Comparison of ENCODE assay signal across 8 cellular contexts in genomic region chr12:109092484-109093021, GRCh38. TPM values are rescaled to one million over a fixed set of nuclear protein-coding genes. Genes with fewer than 3 reads are reported as not detected.
DNase-seq lines count a peak whose midpoint lies in the region; ATAC-seq and TF ChIP-seq lines count a peak whose summit lies in the region.

No MANE protein-coding gene starts in this region.

- 34 to 41% methylated on average over 6 of the region's 6 CpGs for WGBS in lower leg skin, 2 donors
- WGBS in urinary bladder, result 57% methylated on average over 6 of the region's 6 CpGs

- POLR2A ChIA-PET in activated naive CD8-positive, alpha-beta T cell treated with anti-CD3 and anti-CD28 coated beads, Interleukin-2, amount 10 ng/mL, durations not matched to agents 7 days and 5 days (lab: Charles Lee), result interaction anchor here (1.0 to 1.5 kb wide), 4 partner anchors 40 to 532 kb away, joined by 3 to 5 read pairs (median 4); partner anchors contain the start of genes SART3, SSH1 and USP30

- ATAC-seq in activated naive CD8-positive, alpha-beta T cell treated with anti-CD3 and anti-CD28 coated beads, Interleukin-2, amount 10 ng/mL, durations not matched to agents 7 days and 5 days (ENCODE audit: low read depth), result no peak

- DNase-seq in activated naive CD4-positive, alpha-beta T cell treated with anti-CD3 and anti-CD28 coated beads, Interleukin-2, amount 10 ng/mL, durations not matched to agents 7 days and 5 days, result no peak
- DNase-seq in activated naive CD4-positive, alpha-beta T cell (lab: John Stamatoyannopoulos, UW), result no peak
- no peak for DNase-seq in activated naive CD8-positive, alpha-beta T cell treated with anti-CD3 and anti-CD28 coated beads, Interleukin-2, amount 10 ng/mL, durations not matched to agents 7 days and 5 days
- no peak for DNase-seq in lower leg skin (ENCODE audit: low spot score in 2 of 2)
- DNase-seq in D341Med (ENCODE audit: low spot score), result no peak
- DNase-seq in T1000 (lab: John Stamatoyannopoulos, UW), result no peak
- DNase-seq in activated CD4-positive, alpha-beta T cell treated with anti-CD3 and anti-CD28 coated beads for 48 hours, result no peak

- CTCF ChIA-PET in activated naive CD4-positive, alpha-beta T cell treated with anti-CD3 and anti-CD28 coated beads, Interleukin-2, amount 10 ng/mL, durations not matched to agents 7 days and 5 days (lab: Charles Lee), result interaction anchor here (0.9 to 4.9 kb wide), 11 partner anchors 23 to 528 kb away, joined by 3 to 19 read pairs (median 4); no protein-coding TSS in a partner anchor

- no peaks in the 10 kb centered on the region for H3K9me3 Mint-ChIP-seq in activated naive CD4-positive, alpha-beta T cell treated with anti-CD3 and anti-CD28 coated beads, Interleukin-2, amount 10 ng/mL, durations not matched to agents 7 days and 5 days
- H3K9me3 Mint-ChIP-seq in activated naive CD8-positive, alpha-beta T cell treated with anti-CD3 and anti-CD28 coated beads, Interleukin-2, amount 10 ng/mL, durations not matched to agents 7 days and 5 days, result no peaks in the 10 kb centered on the region

- TF ChIP-seq POLR2A in lower leg skin (IDR thresholded peaks at IDR 0.05), result no peak

- H3K4me1 Mint-ChIP-seq in activated naive CD4-positive, alpha-beta T cell treated with anti-CD3 and anti-CD28 coated beads, Interleukin-2, amount 10 ng/mL, durations not matched to agents 7 days and 5 days, result peaks cover 39% of the 10 kb centered on the region
- peaks cover 23% of the 10 kb centered on the region for H3K4me1 Mint-ChIP-seq in activated naive CD8-positive, alpha-beta T cell treated with anti-CD3 and anti-CD28 coated beads, Interleukin-2, amount 10 ng/mL, durations not matched to agents 7 days and 5 days

- H3K4me3 ChIP-seq in lower leg skin (ENCODE audit: low read depth, poor library complexity, severe bottlenecking) (peak overlapping the region; percentile 17), urinary bladder (ENCODE audit: low read depth, low read length) (peak overlapping the region; percentile 33)

- no peaks in the 10 kb centered on the region for H3K36me3 ChIP-seq in urinary bladder (ENCODE audit: insufficient read depth)

- no peak for TF ChIP-seq CTCF in lower leg skin (IDR thresholded peaks at IDR 0.05)

- no peaks in the 10 kb centered on the region for H3K4me1 ChIP-seq in urinary bladder (ENCODE audit: insufficient read depth)

- no peak overlapping the region for H3K27ac ChIP-seq in urinary bladder (ENCODE audit: low read depth)

- peak overlapping the region; percentile 83 for H3K27ac Mint-ChIP-seq in activated naive CD4-positive, alpha-beta T cell treated with anti-CD3 and anti-CD28 coated beads, Interleukin-2, amount 10 ng/mL, durations not matched to agents 7 days and 5 days
- H3K27ac Mint-ChIP-seq in activated naive CD8-positive, alpha-beta T cell treated with anti-CD3 and anti-CD28 coated beads, Interleukin-2, amount 10 ng/mL, durations not matched to agents 7 days and 5 days, result peak overlapping the region; percentile 84

- intact Hi-C loops in lower leg skin (cut with DNase I; ENCODE audit: low total_unique reads), result loop anchor here (10.0 kb wide), 1 partner anchor 528 kb away; the partner anchor contains the start of genes ISCU and SART3

- peaks cover 9% of the 10 kb centered on the region for H3K36me3 Mint-ChIP-seq in activated naive CD4-positive, alpha-beta T cell treated with anti-CD3 and anti-CD28 coated beads, Interleukin-2, amount 10 ng/mL, durations not matched to agents 7 days and 5 days
- H3K36me3 Mint-ChIP-seq in activated naive CD8-positive, alpha-beta T cell treated with anti-CD3 and anti-CD28 coated beads, Interleukin-2, amount 10 ng/mL, durations not matched to agents 7 days and 5 days, result no peaks in the 10 kb centered on the region

- H3K4me3 Mint-ChIP-seq in activated naive CD4-positive, alpha-beta T cell treated with anti-CD3 and anti-CD28 coated beads, Interleukin-2, amount 10 ng/mL, durations not matched to agents 7 days and 5 days, result peak overlapping the region; percentile 76
- peak overlapping the region; percentile 62 for H3K4me3 Mint-ChIP-seq in activated naive CD8-positive, alpha-beta T cell treated with anti-CD3 and anti-CD28 coated beads, Interleukin-2, amount 10 ng/mL, durations not matched to agents 7 days and 5 days

- H3K27me3 Mint-ChIP-seq in activated naive CD4-positive, alpha-beta T cell treated with anti-CD3 and anti-CD28 coated beads, Interleukin-2, amount 10 ng/mL, durations not matched to agents 7 days and 5 days, result no peaks in the 10 kb centered on the region
- peaks cover 1% of the 10 kb centered on the region for H3K27me3 Mint-ChIP-seq in activated naive CD8-positive, alpha-beta T cell treated with anti-CD3 and anti-CD28 coated beads, Interleukin-2, amount 10 ng/mL, durations not matched to agents 7 days and 5 days

RNA-seq across cellular contexts. Expression of gene ALKBH2, which starts 0.7 kb away (rescaled TPM):
- 10 to 100 TPM; 13.0 to 15.2 TPM for total RNA-seq in activated naive CD8-positive, alpha-beta T cell treated with anti-CD3 and anti-CD28 coated beads, Interleukin-2, amount 10 ng/mL, durations not matched to agents 7 days and 5 days
- total RNA-seq in lower leg skin (10 to 100 TPM; 17.6 to 36.5 (median 26.0) TPM), urinary bladder (13.3 TPM)
- 23.9 TPM for polyA plus RNA-seq in urinary bladder

RNA-seq across cellular contexts. Expression of gene UNG, which starts 4.8 kb away (rescaled TPM):
- 10 to 100 TPM; 47.4 to 54.7 TPM for total RNA-seq in activated naive CD8-positive, alpha-beta T cell treated with anti-CD3 and anti-CD28 coated beads, Interleukin-2, amount 10 ng/mL, durations not matched to agents 7 days and 5 days
- total RNA-seq in lower leg skin, result 10 to 100 TPM; 31.9 to 57.5 (median 46.9) TPM
- 21.4 TPM for total RNA-seq in urinary bladder
- 17.6 TPM for polyA plus RNA-seq in urinary bladder

RNA-seq across cellular contexts. Expression of gene ACACB, which starts 23.8 kb away (rescaled TPM):
- 10 to 100 TPM; 21.4 to 23.2 TPM for total RNA-seq in activated naive CD8-positive, alpha-beta T cell treated with anti-CD3 and anti-CD28 coated beads, Interleukin-2, amount 10 ng/mL, durations not matched to agents 7 days and 5 days
- 10 to 100 TPM; 19.6 to 38.2 (median 25.8) TPM for total RNA-seq in lower leg skin
- total RNA-seq in urinary bladder, result 34.5 TPM
- polyA plus RNA-seq in urinary bladder, result 53.5 TPM

RNA-seq across cellular contexts. Expression of gene USP30, which starts 40.2 kb away (rescaled TPM):
- total RNA-seq in activated naive CD8-positive, alpha-beta T cell treated with anti-CD3 and anti-CD28 coated beads, Interleukin-2, amount 10 ng/mL, durations not matched to agents 7 days and 5 days, result 10 to 100 TPM in 1 of 2 experiments, 1 to 10 TPM in 1; 9.9 to 10.2 TPM
- total RNA-seq in lower leg skin (10 to 100 TPM; 11.5 to 29.5 (median 22.2) TPM), urinary bladder (13.9 TPM)
- polyA plus RNA-seq in urinary bladder, result 11.5 TPM
